Comparison of ENCODE assay signal across 9 cellular contexts in genomic region chr15:85702321-85703230, GRCh38.
A peak's percentile ranks its signal among the peaks of the same experiment; 100 is the strongest.
DNase-seq lines count a peak whose midpoint lies in the region; ATAC-seq, FAIRE-seq and TF ChIP-seq lines count a peak whose summit lies in the region.
"Had no signal": no experiment of that assay in that cellular context is flagged by ENCODE, and none has a peak within 500 bp of the region (broad histone marks: within the 10 kb centered on the region; RNA-seq: fewer than 3 reads in every experiment).

No MANE protein-coding gene starts in this region.

- FAIRE-seq in A549 (lab: Jason Lieb, UNC), result peak; percentile 46

- H3K4me2 ChIP-seq in A549, result no peak overlapping the region

- H3K27ac Mint-ChIP-seq in activated naive CD8-positive, alpha-beta T cell treated with anti-CD3 and anti-CD28 coated beads for 36 hours, result peak overlapping the region; percentile 97
- H3K27ac Mint-ChIP-seq in mesothelial cell of epicardium, result peak overlapping the region; percentile 58

- no peaks in the 10 kb centered on the region for H3K27me3 Mint-ChIP-seq in activated naive CD8-positive, alpha-beta T cell treated with anti-CD3 and anti-CD28 coated beads for 36 hours
- no peaks in the 10 kb centered on the region for H3K27me3 Mint-ChIP-seq in mesothelial cell of epicardium (ENCODE audit: low read depth)

- DNase-seq in A549 (ENCODE audit: low read depth in 1 of 2, low spot score in 1 of 2) (no peak), mesothelial cell of epicardium (ENCODE audit: low spot score in 2 of 2, unreplicated experiment in 2 of 2) (no peak), NCI-H1417 (lab: John Stamatoyannopoulos, UW) (no peak)
- peak; percentile 39 for DNase-seq in activated naive CD8-positive, alpha-beta T cell treated with anti-CD3 and anti-CD28 coated beads for 36 hours
- DNase-seq: NCI-H510A had no signal

- TF ChIP-seq EP300 in A549 (IDR thresholded peaks at IDR 0.05), result no peak

- WGBS in A549 (ENCODE audit: missing lambda C conversion rate), result 88% methylated on average over 7 of the region's 7 CpGs

- POLR2A ChIA-PET in A549 (lab: Yijun Ruan, JAX), result no interaction called here

- H3K9me3 ChIP-seq in A549, result no peaks in the 10 kb centered on the region

- no peaks in the 10 kb centered on the region for H3K9me3 Mint-ChIP-seq in activated naive CD8-positive, alpha-beta T cell treated with anti-CD3 and anti-CD28 coated beads for 36 hours
- H3K9me3 Mint-ChIP-seq in mesothelial cell of epicardium, result no peaks in the 10 kb centered on the region

- no peak for TF ChIP-seq CTCF in A549 (IDR thresholded peaks at IDR 0.05)
- TF ChIP-seq CTCF in mesothelial cell of epicardium (IDR thresholded peaks at IDR 0.05; ENCODE audit: unreplicated experiment), result no peak

- H3K4me1 ChIP-seq in A549, result peaks cover 17% of the 10 kb centered on the region

- H3K36me3 Mint-ChIP-seq in activated naive CD8-positive, alpha-beta T cell treated with anti-CD3 and anti-CD28 coated beads for 36 hours, result peaks cover 24% of the 10 kb centered on the region
- peaks cover 5% of the 10 kb centered on the region for H3K36me3 Mint-ChIP-seq in mesothelial cell of epicardium

- ATAC-seq in A549, result no peak
- ATAC-seq in HG02759 (IDR thresholded peaks at IDR 0.05; ENCODE audit: unreplicated experiment), result peak; percentile 21
- no peak for ATAC-seq in HG03439 (IDR thresholded peaks at IDR 0.05; ENCODE audit: unreplicated experiment)
- no peak for ATAC-seq in GM21515 (IDR thresholded peaks at IDR 0.05; ENCODE audit: unreplicated experiment)
- no peak for ATAC-seq in GM19467 (IDR thresholded peaks at IDR 0.05; ENCODE audit: unreplicated experiment)

- CTCF ChIA-PET in A549 (lab: Yijun Ruan, JAX), result interaction anchor here (0.7 to 1.0 kb wide), 3 partner anchors 27 to 198 kb away, joined by 3 read pairs; no protein-coding TSS in a partner anchor

- H3K4me3 ChIP-seq in A549, result no peak overlapping the region

- TF ChIP-seq POLR2A in A549 (IDR thresholded peaks at IDR 0.05; ENCODE audit: low read length), result no peak

- H3K27ac ChIP-seq in A549, result no peak overlapping the region; a peak in 1 of 6 replicates

- peaks cover 65% of the 10 kb centered on the region for H3K4me1 Mint-ChIP-seq in activated naive CD8-positive, alpha-beta T cell treated with anti-CD3 and anti-CD28 coated beads for 36 hours
- H3K4me1 Mint-ChIP-seq in mesothelial cell of epicardium, result peaks cover 34% of the 10 kb centered on the region

- no peak for TF ChIP-seq RAD21 in A549 (conservative IDR thresholded peaks at IDR 0.05 in 1 of 2, IDR thresholded peaks at IDR 0.05 in 1 of 2)

- H3K4me3 Mint-ChIP-seq in activated naive CD8-positive, alpha-beta T cell treated with anti-CD3 and anti-CD28 coated beads for 36 hours, result peak overlapping the region; percentile 66
- H3K4me3 Mint-ChIP-seq in mesothelial cell of epicardium, result no peak overlapping the region

TF ChIP-seq in A549, 52 proteins besides CTCF, POLR2A, EP300 and RAD21:
- TF ChIP-seq, protein P1, sequence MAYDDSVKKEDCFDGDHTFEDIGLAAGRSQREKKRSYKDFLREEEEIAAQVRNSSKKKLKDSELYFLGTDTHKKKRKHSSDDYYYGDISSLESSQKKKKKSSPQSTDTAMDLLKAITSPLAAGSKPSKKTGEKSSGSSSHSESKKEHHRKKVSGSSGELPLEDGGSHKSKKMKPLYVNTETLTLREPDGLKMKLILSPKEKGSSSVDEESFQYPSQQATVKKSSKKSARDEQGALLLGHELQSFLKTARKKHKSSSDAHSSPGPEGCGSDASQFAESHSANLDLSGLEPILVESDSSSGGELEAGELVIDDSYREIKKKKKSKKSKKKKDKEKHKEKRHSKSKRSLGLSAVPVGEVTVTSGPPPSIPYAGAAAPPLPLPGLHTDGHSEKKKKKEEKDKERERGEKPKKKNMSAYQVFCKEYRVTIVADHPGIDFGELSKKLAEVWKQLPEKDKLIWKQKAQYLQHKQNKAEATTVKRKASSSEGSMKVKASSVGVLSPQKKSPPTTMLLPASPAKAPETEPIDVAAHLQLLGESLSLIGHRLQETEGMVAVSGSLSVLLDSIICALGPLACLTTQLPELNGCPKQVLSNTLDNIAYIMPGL (CRISPR knock-in tag; IDR thresholded peaks at IDR 0.05; ENCODE audit: borderline replicate concordance), result no peak
- TF ChIP-seq TFCP2L1 (CRISPR knock-in tag; IDR thresholded peaks at IDR 0.05), result no peak
- no peak for TF ChIP-seq HOXB5 (CRISPR knock-in tag; IDR thresholded peaks at IDR 0.05)
- TF ChIP-seq MYC (IDR thresholded peaks at IDR 0.05; ENCODE audit: borderline replicate concordance, low read length), result no peak
- TF ChIP-seq MAZ (IDR thresholded peaks at IDR 0.05; ENCODE audit: borderline replicate concordance, low read depth, low read length), result no peak
- no peak for TF ChIP-seq MAFK (IDR thresholded peaks at IDR 0.05; ENCODE audit: partially characterized antibody)
- TF ChIP-seq HEYL (CRISPR knock-in tag; IDR thresholded peaks at IDR 0.05), result no peak
- TF ChIP-seq NPAS2 (CRISPR knock-in tag; IDR thresholded peaks at IDR 0.05; ENCODE audit: borderline replicate concordance), result no peak
- TF ChIP-seq EHMT2 (IDR thresholded peaks at IDR 0.05; ENCODE audit: low read depth), result no peak
- TF ChIP-seq ZSCAN20 (CRISPR knock-in tag; IDR thresholded peaks at IDR 0.05), result no peak
